22 cellular contexts compared by ENCODE assay signal in genomic region chr4:27000122-27000521, GRCh38.
"Had no signal": no experiment of that assay in that cellular context is flagged by ENCODE, and none has a peak within 500 bp of the region (broad histone marks: within the 10 kb centered on the region; RNA-seq: fewer than 3 reads in every experiment).

No MANE protein-coding gene starts in this region.

- H3K27me3 ChIP-seq: brain microvascular endothelial cell, colonic mucosa, tibial artery had no signal

- H3K27me3 Mint-ChIP-seq: activated CD4-positive, alpha-beta T cell treated with anti-CD3 and anti-CD28 coated beads, Interleukin-2, amount 10 ng/mL, durations not matched to agents 7 days and 5 days had no signal

- H3K4me1 ChIP-seq: colonic mucosa, lower lobe of right lung had no signal

- H3K4me3 ChIP-seq: colonic mucosa, lower lobe of right lung, tibial artery had no signal

- DNase-seq: activated CD8-positive, alpha-beta memory T cell treated with anti-CD3 and anti-CD28 coated beads, Interleukin-2, amount 50 U/mL, for 48 hours; activated effector memory CD4-positive, alpha-beta T cell treated with anti-CD3 and anti-CD28 coated beads, Interleukin-2, amount 50 U/mL, for 16 hours; activated naive CD4-positive, alpha-beta T cell treated with anti-CD3 and anti-CD28 coated beads, Interleukin-2, amount 50 U/mL, for 16 hours; aorta; brain microvascular endothelial cell; central memory CD4-positive, alpha-beta T cell; colonic mucosa; endodermal cell; foreskin fibroblast; glutamatergic neuron; hypothalamus; islet precursor cell; left colon; lower lobe of right lung; retina; stimulated activated CD4-positive, alpha-beta T cell treated with anti-CD3 and anti-CD28 coated beads, Interleukin-2, amount 100 ng/mL, for 24 hours; stimulated activated naive CD8-positive, alpha-beta T cell treated with anti-CD3 and anti-CD28 coated beads, Interleukin-15, Interleukin-2, amounts not matched to agents 100 U/mL and 50 U/mL, for 24 hours; substantia nigra; T1000; tibial artery had no signal

- H3K36me3 ChIP-seq: brain microvascular endothelial cell, colonic mucosa, lower lobe of right lung, tibial artery had no signal

- H3K4me3 Mint-ChIP-seq: activated CD4-positive, alpha-beta T cell treated with anti-CD3 and anti-CD28 coated beads, Interleukin-2, amount 10 ng/mL, durations not matched to agents 7 days and 5 days; activated T-cell treated with anti-CD3 and anti-CD28 coated beads, Interleukin-2, amount 50 U/mL, for 72 hours; endodermal cell had no signal

- H3K27ac Mint-ChIP-seq: activated T-cell treated with anti-CD3 and anti-CD28 coated beads, Interleukin-2, amount 50 U/mL, for 72 hours; endodermal cell had no signal

- H3K9me3 ChIP-seq: colonic mucosa, lower lobe of right lung, tibial artery had no signal
